Comparison of ENCODE assay signal across 19 cellular contexts in genomic region chr3:153273217-153273616, GRCh38.
DNase-seq lines count a peak whose midpoint lies in the region; ATAC-seq, FAIRE-seq and TF ChIP-seq lines count a peak whose summit lies in the region.
"Had no signal": no experiment of that assay in that cellular context is flagged by ENCODE, and none has a peak within 500 bp of the region (broad histone marks: within the 10 kb centered on the region; RNA-seq: fewer than 3 reads in every experiment).

No MANE protein-coding gene starts in this region.

- CTCF ChIA-PET in SK-N-SH (lab: Yijun Ruan, JAX) (interaction anchor here (1.3 kb wide), 1 partner anchor 240 kb away, joined by 3 read pairs; no protein-coding TSS in a partner anchor), K562 (lab: Yijun Ruan, JAX; ENCODE audit: low intra/inter-chr PET ratio) (no interaction called here)

- ATAC-seq in SK-N-SH treated with all-trans-retinoic acid at 6 μM for 48 hours = no peak
- 0 out of 3 replicates have a peak, but pooled peaks have one; percentile 42 for ATAC-seq in K562
- no peak for ATAC-seq in GM21515 (IDR thresholded peaks at IDR 0.05; ENCODE audit: unreplicated experiment)
- ATAC-seq: HCT116 had no signal

- no peak for FAIRE-seq in K562 (lab: Jason Lieb, UNC)
- FAIRE-seq: HTR-8/SVneo had no signal

- H3K4me1 ChIP-seq in SK-N-SH (ENCODE audit: control insufficient read depth in 1 of 2, insufficient read depth in 2 of 2, low read depth in 1 of 2, low read length in 1 of 2) (0 out of 4 replicates have a peak, but pooled peaks cover 0 to 7% of the 10 kb centered on the region in 2 experiments), K562 (replicated peaks in 1 of 2; ENCODE audit: control insufficient read depth in 2 of 2, insufficient read depth in 2 of 2, low read length in 2 of 2) (no peaks in the 10 kb centered on the region; a peak in 1 of 5 replicates), smooth muscle cell (ENCODE audit: low read depth) (peaks cover 6% of the 10 kb centered on the region)

- H3K9me1 ChIP-seq in K562 (ENCODE audit: control insufficient read depth, insufficient read depth, low read length) = no peaks in the 10 kb centered on the region

- DNase-seq in SK-N-SH (no peak), NCI-H69 (lab: John Stamatoyannopoulos, UW) (peak; percentile 6), K562 (ENCODE audit: extremely low read depth in 1 of 4, low spot score in 3 of 4) (no peak), smooth muscle cell (lab: John Stamatoyannopoulos, UW; ENCODE audit: unreplicated experiment) (no peak), GM19240 (ENCODE audit: insufficient read length, low spot score) (no peak), NCI-H510A (lab: John Stamatoyannopoulos, UW) (no peak)
- DNase-seq: 8988T, C1 segment of cervical spinal cord, COR-L47, KG1, NCI-H1105, NCI-H187, NCI-H446 treated with DMSO at 0.1 percent for 48 hours, NCI-H82 had no signal

- intact Hi-C loops in K562 (cut with micrococcal nuclease) = no loop called here

- no TSS peak for BruUV-seq in K562 (replicated peaks; lab: Mats Ljungman, UMichigan)

- H3K9ac ChIP-seq in SK-N-SH (peak overlapping the region; percentile 29; the same call in 1 of the 2 replicates), K562 (ENCODE audit: insufficient read depth in 1 of 2, low read depth in 2 of 2, low read length in 2 of 2) (no peak overlapping the region), smooth muscle cell (ENCODE audit: low read depth) (no peak overlapping the region)

- TF ChIP-seq CTCF in SK-N-SH (IDR thresholded peaks at IDR 0.05) = no peak
- no peak for TF ChIP-seq CTCF in K562 (IDR thresholded peaks at IDR 0.05 in 2 of 3, conservative IDR thresholded peaks at IDR 0.05 in 1 of 3; ENCODE audit: insufficient read depth in 2 of 3, low read depth in 1 of 3, low read length in 3 of 3)
- no peak for TF ChIP-seq CTCF in smooth muscle cell (IDR thresholded peaks at IDR 0.05; ENCODE audit: borderline replicate concordance, insufficient read depth, poor library complexity, severe bottlenecking)

- H3K4me2 ChIP-seq in SK-N-SH (peak overlapping the region; percentile 33; the same call in 1 of the 2 replicates), K562 (ENCODE audit: insufficient read depth, low read length) (no peak overlapping the region), smooth muscle cell (no peak overlapping the region)

- in situ Hi-C loops in K562 (cut with MboI) = no loop called here

- TF ChIP-seq POLR2A in K562 (conservative IDR thresholded peaks at IDR 0.05) = no peak

- no peak for TF ChIP-seq EP300 in SK-N-SH (IDR thresholded peaks at IDR 0.05; ENCODE audit: borderline replicate concordance in 1 of 2, low read depth in 1 of 2, low read length in 1 of 2)
- no peak for TF ChIP-seq EP300 in K562 (IDR thresholded peaks at IDR 0.05; ENCODE audit: low read length)

- no peaks in the 10 kb centered on the region for H3K9me3 ChIP-seq in SK-N-SH
- H3K9me3 ChIP-seq in K562 (replicated peaks; ENCODE audit: control insufficient read depth, insufficient read depth, low read depth, low read length) = no peaks in the 10 kb centered on the region
- H3K9me3 ChIP-seq in smooth muscle cell (replicated peaks; ENCODE audit: low read depth) = no peaks in the 10 kb centered on the region
- H3K9me3 ChIP-seq: SJSA1 had no signal

- H4K20me1 ChIP-seq in SK-N-SH (ENCODE audit: insufficient read depth) (no peaks in the 10 kb centered on the region), K562 (replicated peaks; ENCODE audit: control insufficient read depth, insufficient read depth, low read length) (no peaks in the 10 kb centered on the region), smooth muscle cell (ENCODE audit: low read depth) (no peaks in the 10 kb centered on the region)

- whole genome bisulfite sequencing in SK-N-SH (ENCODE audit: low lambda C conversion rate) = 50% methylated on average over 4 of the region's 4 CpGs
- 22% methylated on average over 4 of the region's 4 CpGs for WGBS in K562 (ENCODE audit: insufficient coverage, low coverage, missing lambda C conversion rate)
- 81% methylated on average over 4 of the region's 4 CpGs for WGBS in smooth muscle cell (ENCODE audit: low lambda C conversion rate)

- H3K79me2 ChIP-seq in SK-N-SH (ENCODE audit: insufficient read depth) (no peaks in the 10 kb centered on the region), K562 (ENCODE audit: control insufficient read depth, insufficient read depth, low read length) (no peaks in the 10 kb centered on the region), smooth muscle cell (ENCODE audit: low read depth) (no peaks in the 10 kb centered on the region)

- H2AFZ ChIP-seq in SK-N-SH (ENCODE audit: low read depth) (peak overlapping the region; percentile 70; the same call in 1 of the 2 replicates), K562 (ENCODE audit: low read depth, low read length) (peak overlapping the region; percentile 60), smooth muscle cell (ENCODE audit: low read depth) (no peak overlapping the region)

- no peaks in the 10 kb centered on the region for H3K27me3 ChIP-seq in SK-N-SH (ENCODE audit: insufficient read depth)
- H3K27me3 ChIP-seq in K562 (ENCODE audit: control insufficient read depth in 2 of 2, insufficient read depth in 2 of 2, low read length in 2 of 2) = no peaks in the 10 kb centered on the region
- H3K27me3 ChIP-seq in smooth muscle cell (ENCODE audit: low read depth) = no peaks in the 10 kb centered on the region
- H3K27me3 ChIP-seq: SJSA1 had no signal

- H3F3A ChIP-seq in SK-N-SH (replicated peaks; ENCODE audit: insufficient read depth) (peaks cover 16% of the 10 kb centered on the region), smooth muscle cell (ENCODE audit: low read depth) (no peaks in the 10 kb centered on the region)

- no peaks in the 10 kb centered on the region for H3K36me3 ChIP-seq in SK-N-SH (replicated peaks in 1 of 2; ENCODE audit: control insufficient read depth in 1 of 2, insufficient read depth in 2 of 2, low read length in 1 of 2)
- H3K36me3 ChIP-seq in K562 (ENCODE audit: control insufficient read depth, insufficient read depth, low read length) = no peaks in the 10 kb centered on the region
- H3K36me3 ChIP-seq in smooth muscle cell (ENCODE audit: low read depth) = no peaks in the 10 kb centered on the region
- H3K36me3 ChIP-seq: SJSA1 had no signal

- H3K9me2 ChIP-seq in SK-N-SH = no peaks in the 10 kb centered on the region

- H3K4me3 ChIP-seq in SK-N-SH (ENCODE audit: low read depth in 2 of 2, low read length in 1 of 2) = no peak overlapping the region
- no peak overlapping the region for H3K4me3 ChIP-seq in K562
- no peak overlapping the region for H3K4me3 ChIP-seq in smooth muscle cell
- H3K4me3 ChIP-seq: SJSA1 had no signal

- no peak for TF ChIP-seq RAD21 in SK-N-SH (IDR thresholded peaks at IDR 0.05; ENCODE audit: low read length)
- no peak for TF ChIP-seq RAD21 in K562 (CRISPR knock-in tag; conservative IDR thresholded peaks at IDR 0.05 in 1 of 2, IDR thresholded peaks at IDR 0.05 in 1 of 2)

- peak overlapping the region in 1 of 2 experiments; percentile 72; a peak in 2 of 4 replicates for H3K27ac ChIP-seq in SK-N-SH (ENCODE audit: low read depth in 2 of 2, low read length in 1 of 2)
- H3K27ac ChIP-seq in K562 (ENCODE audit: extremely low read depth, low read depth, low read length) = no peak overlapping the region
- peak overlapping the region; percentile 63 for H3K27ac ChIP-seq in smooth muscle cell (ENCODE audit: low read depth)
- H3K27ac ChIP-seq: SJSA1 had no signal

- POLR2A ChIA-PET in SK-N-SH (lab: Yijun Ruan, JAX) (no interaction called here), K562 (lab: Yijun Ruan, JAX) (interaction anchor here (0.7 to 1.8 kb wide), 2 partner anchors 11 to 241 kb away, joined by 3 to 7 read pairs; no protein-coding TSS in a partner anchor)

TF ChIP-seq in SK-N-SH, 30 proteins besides CTCF, POLR2A, EP300 and RAD21:
- TF ChIP-seq RXRA (IDR thresholded peaks at IDR 0.05; ENCODE audit: borderline replicate concordance, low read depth) (no peak), TAF1 (IDR thresholded peaks at IDR 0.05; ENCODE audit: borderline replicate concordance, low read depth, low read length) (no peak), ELF1 (IDR thresholded peaks at IDR 0.05) (no peak)

TF ChIP-seq in SK-N-SH treated with all-trans-retinoic acid at 6 μM for 48 hours, 23 proteins besides CTCF, POLR2A, EP300 and RAD21 (continues in another document):
- TF ChIP-seq BACH2 (CRISPR knock-in tag; IDR thresholded peaks at IDR 0.05; ENCODE audit: borderline replicate concordance) (no peak), ZFP3 (CRISPR knock-in tag; IDR thresholded peaks at IDR 0.05) (no peak), ARNTL (CRISPR knock-in tag; IDR thresholded peaks at IDR 0.05; ENCODE audit: borderline replicate concordance, low read depth) (no peak), ZC3H10 (CRISPR knock-in tag; IDR thresholded peaks at IDR 0.05) (no peak), ISL1 (CRISPR knock-in tag; IDR thresholded peaks at IDR 0.05) (no peak), CSDC2 (CRISPR knock-in tag; IDR thresholded peaks at IDR 0.05) (no peak)

TF ChIP-seq in K562, 482 proteins besides CTCF, POLR2A, EP300 and RAD21 (continues in another document):
- TF ChIP-seq TSHZ1 (CRISPR knock-in tag; IDR thresholded peaks at IDR 0.05) (no peak), OTX1 (CRISPR knock-in tag; IDR thresholded peaks at IDR 0.05) (no peak), MIER1 (IDR thresholded peaks at IDR 0.05; ENCODE audit: low read depth) (no peak)
